In genomic region chr13:35704331-35704730, GRCh38 we compare ENCODE assay signal across 25 cellular contexts.
"Had no signal": no experiment of that assay in that cellular context is flagged by ENCODE, and none has a peak within 500 bp of the region (broad histone marks: within the 10 kb centered on the region; RNA-seq: fewer than 3 reads in every experiment).

No MANE protein-coding gene starts in this region.

- H3K36me3 ChIP-seq: brain microvascular endothelial cell, cardiac muscle cell had no signal

- H3K27me3 ChIP-seq: brain microvascular endothelial cell, cardiac muscle cell had no signal

- H3K27ac ChIP-seq: brain microvascular endothelial cell, cardiac muscle cell, SK-N-MC had no signal

- FAIRE-seq: RCC 7860, TTC549 had no signal

- DNase-seq: activated B cell treated with CpG ODN at 0.5 μM for 24 hours; activated CD4-positive, alpha-beta memory T cell treated with anti-CD3 and anti-CD28 coated beads for 36 hours; activated CD4-positive, alpha-beta T cell treated with anti-CD3 and anti-CD28 coated beads for 1 hour; activated CD4-positive, alpha-beta T cell treated with anti-CD3 and anti-CD28 coated beads, Interleukin-2, amount 10 ng/mL, durations not matched to agents 7 days and 5 days; activated CD8-positive, alpha-beta memory T cell treated with anti-CD3 and anti-CD28 coated beads for 24 hours; activated effector memory CD4-positive, alpha-beta T cell treated with anti-CD3 and anti-CD28 coated beads, Interleukin-2, amount 50 U/mL, for 16 hours; activated naive CD4-positive, alpha-beta T cell treated with anti-CD3 and anti-CD28 coated beads for 36 hours; activated naive CD8-positive, alpha-beta T cell treated with anti-CD3 and anti-CD28 coated beads for 36 hours; activated T-cell treated with anti-CD3 and anti-CD28 coated beads, Interleukin-2, amount 50 U/mL, for 4 hours; brain microvascular endothelial cell; Karpas-422; NCI-H1048; NCI-H146; NCI-H187 treated with DMSO at 0.1 percent for 48 hours; NCI-H2081 treated with DMSO at 0.1 percent for 48 hours; NCI-H446; NCI-H524; SIG-M5; T-cell; T-helper 2 cell; T1000 had no signal

- ATAC-seq: activated T-cell treated with anti-CD3 and anti-CD28 coated beads, Interleukin-2, amount 50 U/mL, for 4 hours; T-cell had no signal

- H3K4me3 ChIP-seq: cardiac muscle cell, SK-N-MC had no signal
